21 cellular contexts compared by ENCODE assay signal in the genomic region with DNA sequence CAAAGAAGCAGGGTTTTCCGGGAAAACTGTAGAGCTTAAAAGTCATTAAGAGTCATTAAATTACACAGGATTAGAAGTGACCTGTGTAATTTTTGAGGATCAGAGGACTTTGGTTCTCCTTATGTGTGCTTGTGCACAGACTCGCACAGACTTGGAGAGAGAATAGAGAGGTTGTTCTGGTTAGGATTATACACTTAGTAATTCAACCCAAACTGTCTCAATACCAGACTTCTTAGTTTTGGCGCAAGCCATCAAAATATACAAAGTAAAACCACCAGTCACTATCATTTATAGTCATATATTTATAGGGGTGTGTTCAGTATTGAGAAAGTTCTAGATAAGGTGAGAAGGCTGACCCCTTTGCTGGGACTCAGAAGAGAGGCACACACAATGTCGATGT.
A peak's percentile ranks its signal among the peaks of the same experiment; 100 is the strongest.
DNase-seq lines count a peak whose midpoint lies in the region; ATAC-seq and TF ChIP-seq lines count a peak whose summit lies in the region.
"Had no signal": no experiment of that assay in that cellular context is flagged by ENCODE, and none has a peak within 500 bp of the region (broad histone marks: within the 10 kb centered on the region; RNA-seq: fewer than 3 reads in every experiment).

No MANE protein-coding gene starts in this region.

- H3K27ac Mint-ChIP-seq in nephron progenitor cell (no peak overlapping the region), progenitor cell of endocrine pancreas (no peak overlapping the region)
- H3K27ac Mint-ChIP-seq: B cell, CD14-positive monocyte had no signal

- H3K27me3 Mint-ChIP-seq in nephron progenitor cell (ENCODE audit: low read depth, poor library complexity) (peaks cover 19% of the 10 kb centered on the region), progenitor cell of endocrine pancreas (peaks cover 27% of the 10 kb centered on the region)
- H3K27me3 Mint-ChIP-seq: B cell had no signal

- H3K36me3 Mint-ChIP-seq in nephron progenitor cell (ENCODE audit: low read depth) (no peaks in the 10 kb centered on the region), progenitor cell of endocrine pancreas (ENCODE audit: insufficient read depth) (no peaks in the 10 kb centered on the region)

- H3K4me3 ChIP-seq in AG10803 (ENCODE audit: low read length) (no peak overlapping the region), retinal pigment epithelial cell (ENCODE audit: low read length) (no peak overlapping the region)
- H3K4me3 ChIP-seq: MG63 had no signal

- H3K4me3 Mint-ChIP-seq in nephron progenitor cell (no peak overlapping the region), progenitor cell of endocrine pancreas (ENCODE audit: low read depth) (no peak overlapping the region)
- H3K4me3 Mint-ChIP-seq: B cell had no signal

- ATAC-seq in HG03571 (IDR thresholded peaks at IDR 0.05; ENCODE audit: unreplicated experiment) (no peak), HG03108 (IDR thresholded peaks at IDR 0.05; ENCODE audit: unreplicated experiment) (no peak)

- no peak for TF ChIP-seq CTCF in AG10803 (conservative IDR thresholded peaks at IDR 0.05; ENCODE audit: low read length)
- no peak for TF ChIP-seq CTCF in retinal pigment epithelial cell (conservative IDR thresholded peaks at IDR 0.05; ENCODE audit: low read depth, low read length)
- no peak for TF ChIP-seq CTCF in nephron progenitor cell (IDR thresholded peaks at IDR 0.05)
- TF ChIP-seq CTCF in progenitor cell of endocrine pancreas (IDR thresholded peaks at IDR 0.05; ENCODE audit: unreplicated experiment): no peak

- H3K9me3 Mint-ChIP-seq in nephron progenitor cell: no peaks in the 10 kb centered on the region
- peaks cover 3% of the 10 kb centered on the region for H3K9me3 Mint-ChIP-seq in progenitor cell of endocrine pancreas (ENCODE audit: low read depth)

- DNase-seq in AG10803 (ENCODE audit: low read depth): peak; percentile 18
- DNase-seq in NCI-H82 (lab: John Stamatoyannopoulos, UW): peak; percentile 78
- peak; percentile 31 for DNase-seq in fibroblast of gingiva (ENCODE audit: low read depth)
- DNase-seq in retinal pigment epithelial cell (ENCODE audit: low read depth): peak; percentile 23
- no peak for DNase-seq in nephron progenitor cell
- no peak for DNase-seq in progenitor cell of endocrine pancreas (ENCODE audit: low spot score, unreplicated experiment)
- DNase-seq: DMS53, GF-D8, H7, Kasumi-1, MG63, NCI-H1048, NCI-H1417 treated with DMSO at 0.1 percent for 48 hours, NCI-H187, NCI-H446 treated with DMSO at 0.1 percent for 48 hours, NCI-H526 treated with DMSO at 0.1 percent for 48 hours, SHP77 treated with DMSO at 0.1 percent for 48 hours had no signal

- H3K4me1 Mint-ChIP-seq in nephron progenitor cell (peaks cover 31% of the 10 kb centered on the region), progenitor cell of endocrine pancreas (ENCODE audit: low read depth) (peaks cover 22% of the 10 kb centered on the region)

Comparison
In these comparisons a context has a peak if more than half of its experiments do, and no peak if none do; other contexts are left out.
1. DNase-seq: peak in AG10803 (single experiment), NCI-H82 (single experiment), fibroblast of gingiva (single experiment) and retinal pigment epithelial cell (single experiment); none in nephron progenitor cell (single experiment) and progenitor cell of endocrine pancreas (single experiment).